ENCODE assay signal across 8 cellular contexts in the genomic region with DNA sequence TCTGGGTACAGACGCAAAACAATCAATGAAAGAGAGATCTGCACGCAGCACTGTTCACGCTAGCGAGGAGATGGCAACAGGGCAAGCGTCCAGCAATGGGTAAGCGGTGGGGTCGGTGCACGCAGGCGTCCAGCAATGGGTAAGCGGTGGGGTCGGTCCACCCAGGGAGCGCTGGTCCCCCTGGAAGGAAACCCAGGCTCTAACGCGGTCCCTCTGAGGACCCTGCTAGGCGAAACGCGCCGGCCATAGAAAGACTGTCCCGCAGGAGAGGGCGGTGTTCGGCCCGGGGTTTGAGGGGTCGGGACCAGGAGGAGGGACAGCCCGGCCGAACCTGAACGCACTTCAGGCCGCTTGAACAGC. TPM values are rescaled to one million over a fixed set of nuclear protein-coding genes. Genes with fewer than 3 reads are reported as not detected.
DNase-seq lines count a peak whose midpoint lies in the region; ATAC-seq and TF ChIP-seq lines count a peak whose summit lies in the region.

No MANE protein-coding gene starts in this region.

- no peak for DNase-seq in activated T-cell treated with anti-CD3 and anti-CD28 coated beads, Interleukin-2, amount 50 U/mL, for 4 hours
- DNase-seq in activated T-cell treated with anti-CD3 and anti-CD28 coated beads for 4 hours: no peak
- DNase-seq in WTC11 (ENCODE audit: low spot score): peak; percentile 44
- peak; percentile 27 for DNase-seq in germinal center (ENCODE audit: low spot score)
- no peak for DNase-seq in psoas muscle
- no peak for DNase-seq in SIG-M5 (lab: John Stamatoyannopoulos, UW)
- DNase-seq in NCI-H446 (lab: John Stamatoyannopoulos, UW): no peak

- peaks cover 14% of the 10 kb centered on the region for H3K9me3 Mint-ChIP-seq in activated T-cell treated with anti-CD3 and anti-CD28 coated beads, Interleukin-2, amount 50 U/mL, for 4 hours
- peaks cover 10% of the 10 kb centered on the region for H3K9me3 Mint-ChIP-seq in WTC11

- CTCF ChIA-PET in WTC11 (lab: Charles Lee): interaction anchor here (1.1 kb wide), 1 partner anchor 92 kb away, joined by 3 read pairs; the partner anchor contains the start of gene P2RX2

- H3K4me3 Mint-ChIP-seq in activated T-cell treated with anti-CD3 and anti-CD28 coated beads, Interleukin-2, amount 50 U/mL, for 4 hours: peak overlapping the region; percentile 86
- peak overlapping the region; percentile 90 for H3K4me3 Mint-ChIP-seq in WTC11

- H3K4me1 ChIP-seq in psoas muscle: peaks cover 11% of the 10 kb centered on the region

- no peaks in the 10 kb centered on the region for H3K27me3 Mint-ChIP-seq in activated T-cell treated with anti-CD3 and anti-CD28 coated beads, Interleukin-2, amount 50 U/mL, for 4 hours (ENCODE audit: low read depth)
- no peaks in the 10 kb centered on the region for H3K27me3 Mint-ChIP-seq in WTC11 (ENCODE audit: low read depth)

- peak overlapping the region; percentile 81 for H3K27ac Mint-ChIP-seq in WTC11

- TF ChIP-seq CTCF in WTC11 (IDR thresholded peaks at IDR 0.05) (no peak), psoas muscle (IDR thresholded peaks at IDR 0.05) (no peak)

- H3K36me3 ChIP-seq in psoas muscle (ENCODE audit: insufficient read depth in 1 of 2, low read depth in 1 of 2): peaks cover 4 to 13% of the 10 kb centered on the region in 2 donors

- H3K9me3 ChIP-seq in psoas muscle: no peaks in the 10 kb centered on the region

- POLR2A ChIA-PET in WTC11 (lab: Charles Lee): interaction anchor here (0.6 kb wide), 1 partner anchor 13 kb away, joined by 4 read pairs; no protein-coding TSS in a partner anchor

- H3K36me3 Mint-ChIP-seq in activated T-cell treated with anti-CD3 and anti-CD28 coated beads, Interleukin-2, amount 50 U/mL, for 4 hours (ENCODE audit: insufficient read depth): peaks cover 9% of the 10 kb centered on the region
- peaks cover 11% of the 10 kb centered on the region for H3K36me3 Mint-ChIP-seq in WTC11

- intact Hi-C loops in psoas muscle (cut with DNase I): no loop called here

- WGBS in psoas muscle, 3 donors: 0 to 1% (median 1%) methylated on average over 27 of the region's 27 CpGs

- peak; percentile 4 to 8 for ATAC-seq in activated T-cell treated with anti-CD3 and anti-CD28 coated beads, Interleukin-2, amount 50 U/mL, for 4 hours
- peak; percentile 32 for ATAC-seq in HG03025 (IDR thresholded peaks at IDR 0.05; ENCODE audit: low FRiP score, unreplicated experiment)
- ATAC-seq in WTC11: peak; percentile 57
- peak; percentile 30 to 57 (median 34) for ATAC-seq in psoas muscle

- H3K27ac ChIP-seq in psoas muscle: peak overlapping the region; percentile 93

- H3K4me1 Mint-ChIP-seq in activated T-cell treated with anti-CD3 and anti-CD28 coated beads, Interleukin-2, amount 50 U/mL, for 4 hours (ENCODE audit: low read depth): peaks cover 23% of the 10 kb centered on the region
- H3K4me1 Mint-ChIP-seq in WTC11: peaks cover 11% of the 10 kb centered on the region; the same call in 1 of the 2 replicates

- H3K4me3 ChIP-seq in psoas muscle: peak overlapping the region; percentile 93

- H3K27me3 ChIP-seq in psoas muscle (ENCODE audit: insufficient read depth in 3 of 3, low read length in 2 of 3): no peaks in the 10 kb centered on the region

TF ChIP-seq in WTC11, 78 proteins besides CTCF, POLR2A, EP300 and RAD21:
- no peak for TF ChIP-seq ATF1 (CRISPR knock-in tag; IDR thresholded peaks at IDR 0.05)
- TF ChIP-seq, protein P1, sequence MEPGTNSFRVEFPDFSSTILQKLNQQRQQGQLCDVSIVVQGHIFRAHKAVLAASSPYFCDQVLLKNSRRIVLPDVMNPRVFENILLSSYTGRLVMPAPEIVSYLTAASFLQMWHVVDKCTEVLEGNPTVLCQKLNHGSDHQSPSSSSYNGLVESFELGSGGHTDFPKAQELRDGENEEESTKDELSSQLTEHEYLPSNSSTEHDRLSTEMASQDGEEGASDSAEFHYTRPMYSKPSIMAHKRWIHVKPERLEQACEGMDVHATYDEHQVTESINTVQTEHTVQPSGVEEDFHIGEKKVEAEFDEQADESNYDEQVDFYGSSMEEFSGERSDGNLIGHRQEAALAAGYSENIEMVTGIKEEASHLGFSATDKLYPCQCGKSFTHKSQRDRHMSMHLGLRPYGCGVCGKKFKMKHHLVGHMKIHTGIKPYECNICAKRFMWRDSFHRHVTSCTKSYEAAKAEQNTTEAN (CRISPR knock-in tag; IDR thresholded peaks at IDR 0.05): 0 out of 2 replicates have a peak, but pooled peaks have one; percentile 34
- TF ChIP-seq PRDM15 (CRISPR knock-in tag; IDR thresholded peaks at IDR 0.05): peak; percentile 5; the same call in 1 of the 2 replicates
- 0 out of 2 replicates have a peak, but pooled peaks have one; percentile 11 for TF ChIP-seq NFYB (CRISPR knock-in tag; conservative IDR thresholded peaks at IDR 0.05; ENCODE audit: low read depth)
- TF ChIP-seq NFATC4 (CRISPR knock-in tag; IDR thresholded peaks at IDR 0.05): no peak
- TF ChIP-seq HMGXB4 (CRISPR knock-in tag; IDR thresholded peaks at IDR 0.05): peak; percentile 68; the same call in 1 of the 2 replicates
- TF ChIP-seq ATF3 (CRISPR knock-in tag; conservative IDR thresholded peaks at IDR 0.05): no peak
- TF ChIP-seq NFE2L1 (CRISPR knock-in tag; IDR thresholded peaks at IDR 0.05): peak; percentile 36; the same call in 1 of the 2 replicates
TF ChIP-seq in WTC11: peak in this region for 5.

RNA-seq across cellular contexts. Expression of gene PGAM5, which starts 0.6 kb away (rescaled TPM):
- total RNA-seq in activated T-cell treated with anti-CD3 and anti-CD28 coated beads, Interleukin-2, amount 50 U/mL, for 4 hours: 100 to 1,000 TPM; 128 to 170 (median 147) TPM
- total RNA-seq in WTC11 (2021) (76.8 to 89.7 TPM (median 81.0 TPM) in 3 replicates), psoas muscle (10 to 100 TPM; 35.1 to 62.0 (median 47.6) TPM)
- polyA plus RNA-seq in psoas muscle: 10 to 100 TPM; 25.3 to 52.3 (median 44.6) TPM

RNA-seq across cellular contexts. Expression of gene PXMP2, which starts 22.7 kb away (rescaled TPM):
- 10 to 100 TPM in 1 of 3 donors, 1 to 10 TPM in 2; 5.9 to 11.5 (median 7.0) TPM for total RNA-seq in activated T-cell treated with anti-CD3 and anti-CD28 coated beads, Interleukin-2, amount 50 U/mL, for 4 hours
- total RNA-seq in WTC11 (2021) (12.0 to 13.2 TPM (median 12.6 TPM) in 3 replicates), psoas muscle (10 to 100 TPM; 13.1 to 36.8 (median 19.3) TPM)
- 10 to 100 TPM; 22.4 to 28.7 (median 23.7) TPM for polyA plus RNA-seq in psoas muscle

RNA-seq across cellular contexts. Expression of gene POLE, which starts 22.9 kb away (rescaled TPM):
- total RNA-seq in activated T-cell treated with anti-CD3 and anti-CD28 coated beads, Interleukin-2, amount 50 U/mL, for 4 hours: 100 to 1,000 TPM in 2 of 3 donors, 10 to 100 TPM in 1; 98.4 to 110 (median 101) TPM
- total RNA-seq in WTC11 (2021) (120 to 144 TPM (median 126 TPM) in 3 replicates), psoas muscle (10 to 100 TPM in 3 of 4 donors, 1 to 10 TPM in 1; 6.7 to 15.1 (median 11.7) TPM)
- polyA plus RNA-seq in psoas muscle: 1 to 10 TPM; 4.2 to 6.0 (median 5.4) TPM

RNA-seq across cellular contexts. Expression of gene ANKLE2, which starts 51.6 kb away (rescaled TPM):
- total RNA-seq in activated T-cell treated with anti-CD3 and anti-CD28 coated beads, Interleukin-2, amount 50 U/mL, for 4 hours: 100 to 1,000 TPM in 2 of 3 donors, 10 to 100 TPM in 1; 96.7 to 112 (median 111) TPM
- total RNA-seq in WTC11 (2021) (50.3 to 63.8 TPM (median 50.6 TPM) in 3 replicates), psoas muscle (10 to 100 TPM; 25.0 to 56.2 (median 31.8) TPM)
- 10 to 100 TPM; 24.1 to 43.5 (median 29.7) TPM for polyA plus RNA-seq in psoas muscle

Comparison
In these comparisons a context has a peak if more than half of its experiments do, and no peak if none do; other contexts are left out.
1. ATAC-seq: peak in every context shown above with its lines; median percentile 57 in WTC11; 34 in psoas muscle; 32 in HG03025; 6 in activated T-cell treated with anti-CD3 and anti-CD28 coated beads, Interleukin-2, amount 50 U/mL, for 4 hours.
2. DNase-seq: peak in WTC11 (single experiment) and germinal center (single experiment); none in activated T-cell treated with anti-CD3 and anti-CD28 coated beads, Interleukin-2, amount 50 U/mL, for 4 hours (single experiment), activated T-cell treated with anti-CD3 and anti-CD28 coated beads for 4 hours (single experiment), psoas muscle (0 of 2), SIG-M5 (single experiment) and NCI-H446 (0 of 2).